1 cellular context compared by ENCODE assay signal in the genomic region with DNA sequence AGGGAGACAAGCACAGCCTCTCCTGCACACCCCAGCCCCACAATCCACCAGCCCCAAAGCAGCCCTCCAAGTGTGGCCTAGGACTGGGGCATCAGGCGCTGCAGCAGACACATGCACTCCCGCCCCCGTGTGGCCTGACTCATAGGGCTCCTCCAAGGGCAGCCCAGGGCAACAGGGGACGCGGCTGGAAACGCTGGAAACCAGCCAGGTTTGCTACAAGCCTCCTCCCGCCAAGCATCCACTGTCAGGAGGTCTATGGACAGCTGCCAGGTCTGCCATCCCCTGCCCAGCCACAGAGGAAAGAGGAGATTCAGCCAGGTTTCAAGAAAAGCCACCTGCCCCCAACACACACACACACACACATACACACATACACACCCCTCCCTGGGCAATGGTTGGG.
TF ChIP-seq lines count a peak whose summit lies in the region.

No MANE protein-coding gene starts in this region.

TF ChIP-seq in HepG2, 621 proteins besides CTCF, POLR2A, EP300 and RAD21 (continued from another document and continues in another):
- TF ChIP-seq, protein P1, sequence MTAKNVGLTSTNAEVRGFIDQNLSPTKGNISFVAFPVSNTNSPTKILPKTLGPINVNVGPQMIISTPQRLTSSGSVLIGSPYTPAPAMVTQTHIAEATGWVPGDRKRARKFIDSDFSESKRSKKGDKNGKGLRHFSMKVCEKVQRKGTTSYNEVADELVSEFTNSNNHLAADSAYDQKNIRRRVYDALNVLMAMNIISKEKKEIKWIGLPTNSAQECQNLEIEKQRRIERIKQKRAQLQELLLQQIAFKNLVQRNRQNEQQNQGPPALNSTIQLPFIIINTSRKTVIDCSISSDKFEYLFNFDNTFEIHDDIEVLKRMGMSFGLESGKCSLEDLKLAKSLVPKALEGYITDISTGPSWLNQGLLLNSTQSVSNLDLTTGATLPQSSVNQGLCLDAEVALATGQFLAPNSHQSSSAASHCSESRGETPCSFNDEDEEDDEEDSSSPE (CRISPR knock-in tag; IDR thresholded peaks at IDR 0.05) = no peak
- TF ChIP-seq KLF11 (CRISPR knock-in tag; IDR thresholded peaks at IDR 0.05) (no peak), ZNF530 (CRISPR knock-in tag; IDR thresholded peaks at IDR 0.05; ENCODE audit: low read depth) (no peak), RNF2 (conservative IDR thresholded peaks at IDR 0.05; ENCODE audit: low read depth) (no peak), KDM1A (CRISPR knock-in tag; IDR thresholded peaks at IDR 0.05) (no peak), FOXK2 (IDR thresholded peaks at IDR 0.05) (no peak), STAG1 (CRISPR knock-in tag; IDR thresholded peaks at IDR 0.05) (peak; percentile 71), POGZ (CRISPR knock-in tag; IDR thresholded peaks at IDR 0.05) (no peak), ZNF614 (CRISPR knock-in tag; IDR thresholded peaks at IDR 0.05; ENCODE audit: borderline replicate concordance) (no peak), TOPORS (CRISPR knock-in tag; IDR thresholded peaks at IDR 0.05) (no peak), SATB2 (CRISPR knock-in tag; IDR thresholded peaks at IDR 0.05) (no peak), ZFP36L1 (CRISPR knock-in tag; IDR thresholded peaks at IDR 0.05) (0 out of 2 replicates have a peak, but pooled peaks have one; percentile 47), JARID2 (CRISPR knock-in tag; IDR thresholded peaks at IDR 0.05; ENCODE audit: insufficient replicate concordance) (no peak), KLF13 (CRISPR knock-in tag; IDR thresholded peaks at IDR 0.05) (no peak), ATF1 (CRISPR knock-in tag; IDR thresholded peaks at IDR 0.05) (no peak), ZNF644 (CRISPR knock-in tag; IDR thresholded peaks at IDR 0.05; ENCODE audit: low read depth) (no peak), RFX3 (CRISPR knock-in tag; IDR thresholded peaks at IDR 0.05) (peak; percentile 76), DNMT3B (CRISPR knock-in tag; conservative IDR thresholded peaks at IDR 0.05) (no peak), ATF7-NPFF (CRISPR knock-in tag; IDR thresholded peaks at IDR 0.05; ENCODE audit: low read depth) (no peak), ZMYM3 (CRISPR knock-in tag; IDR thresholded peaks at IDR 0.05) (0 out of 2 replicates have a peak, but pooled peaks have one; percentile 41), YEATS2 (CRISPR knock-in tag; IDR thresholded peaks at IDR 0.05; ENCODE audit: borderline replicate concordance) (no peak; the same call in 1 of the 2 replicates), CAMTA2 (CRISPR knock-in tag; IDR thresholded peaks at IDR 0.05; ENCODE audit: borderline replicate concordance) (no peak), FOXJ3 (CRISPR knock-in tag; IDR thresholded peaks at IDR 0.05; ENCODE audit: borderline replicate concordance) (no peak), TOE1 (CRISPR knock-in tag; IDR thresholded peaks at IDR 0.05) (no peak), GTF3A (CRISPR knock-in tag; conservative IDR thresholded peaks at IDR 0.05) (0 out of 2 replicates have a peak, but pooled peaks have one; percentile 77), CCAR2 (optimal IDR thresholded peaks at IDR 0.05; ENCODE audit: low read depth, low read length) (no peak), ZNF790 (CRISPR knock-in tag; IDR thresholded peaks at IDR 0.05; ENCODE audit: borderline replicate concordance) (no peak), CCDC6 (CRISPR knock-in tag; IDR thresholded peaks at IDR 0.05) (peak; percentile 70; the same call in 1 of the 2 replicates), SSRP1 (CRISPR knock-in tag; IDR thresholded peaks at IDR 0.05) (0 out of 2 replicates have a peak, but pooled peaks have one; percentile 51), ZNF562 (CRISPR knock-in tag; IDR thresholded peaks at IDR 0.05; ENCODE audit: borderline replicate concordance) (no peak), HDAC1 (CRISPR knock-in tag; IDR thresholded peaks at IDR 0.05) (no peak; the same call in 1 of the 2 replicates), FLYWCH1 (CRISPR knock-in tag; IDR thresholded peaks at IDR 0.05) (no peak), NONO (IDR thresholded peaks at IDR 0.05) (no peak), NONO (CRISPR knock-in tag; conservative IDR thresholded peaks at IDR 0.05) (peak; percentile 57; the same call in 1 of the 2 replicates)
- TF ChIP-seq, protein P2, sequence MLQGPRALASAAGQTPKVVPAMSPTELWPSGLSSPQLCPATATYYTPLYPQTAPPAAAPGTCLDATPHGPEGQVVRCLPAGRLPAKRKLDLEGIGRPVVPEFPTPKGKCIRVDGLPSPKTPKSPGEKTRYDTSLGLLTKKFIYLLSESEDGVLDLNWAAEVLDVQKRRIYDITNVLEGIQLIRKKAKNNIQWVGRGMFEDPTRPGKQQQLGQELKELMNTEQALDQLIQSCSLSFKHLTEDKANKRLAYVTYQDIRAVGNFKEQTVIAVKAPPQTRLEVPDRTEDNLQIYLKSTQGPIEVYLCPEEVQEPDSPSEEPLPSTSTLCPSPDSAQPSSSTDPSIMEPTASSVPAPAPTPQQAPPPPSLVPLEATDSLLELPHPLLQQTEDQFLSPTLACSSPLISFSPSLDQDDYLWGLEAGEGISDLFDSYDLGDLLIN (CRISPR knock-in tag; IDR thresholded peaks at IDR 0.05; ENCODE audit: borderline replicate concordance) = no peak
- TF ChIP-seq, protein P3, sequence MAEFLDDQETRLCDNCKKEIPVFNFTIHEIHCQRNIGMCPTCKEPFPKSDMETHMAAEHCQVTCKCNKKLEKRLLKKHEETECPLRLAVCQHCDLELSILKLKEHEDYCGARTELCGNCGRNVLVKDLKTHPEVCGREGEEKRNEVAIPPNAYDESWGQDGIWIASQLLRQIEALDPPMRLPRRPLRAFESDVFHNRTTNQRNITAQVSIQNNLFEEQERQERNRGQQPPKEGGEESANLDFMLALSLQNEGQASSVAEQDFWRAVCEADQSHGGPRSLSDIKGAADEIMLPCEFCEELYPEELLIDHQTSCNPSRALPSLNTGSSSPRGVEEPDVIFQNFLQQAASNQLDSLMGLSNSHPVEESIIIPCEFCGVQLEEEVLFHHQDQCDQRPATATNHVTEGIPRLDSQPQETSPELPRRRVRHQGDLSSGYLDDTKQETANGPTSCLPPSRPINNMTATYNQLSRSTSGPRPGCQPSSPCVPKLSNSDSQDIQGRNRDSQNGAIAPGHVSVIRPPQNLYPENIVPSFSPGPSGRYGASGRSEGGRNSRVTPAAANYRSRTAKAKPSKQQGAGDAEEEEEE (CRISPR knock-in tag; IDR thresholded peaks at IDR 0.05; ENCODE audit: borderline replicate concordance) = no peak
- TF ChIP-seq, protein P4, sequence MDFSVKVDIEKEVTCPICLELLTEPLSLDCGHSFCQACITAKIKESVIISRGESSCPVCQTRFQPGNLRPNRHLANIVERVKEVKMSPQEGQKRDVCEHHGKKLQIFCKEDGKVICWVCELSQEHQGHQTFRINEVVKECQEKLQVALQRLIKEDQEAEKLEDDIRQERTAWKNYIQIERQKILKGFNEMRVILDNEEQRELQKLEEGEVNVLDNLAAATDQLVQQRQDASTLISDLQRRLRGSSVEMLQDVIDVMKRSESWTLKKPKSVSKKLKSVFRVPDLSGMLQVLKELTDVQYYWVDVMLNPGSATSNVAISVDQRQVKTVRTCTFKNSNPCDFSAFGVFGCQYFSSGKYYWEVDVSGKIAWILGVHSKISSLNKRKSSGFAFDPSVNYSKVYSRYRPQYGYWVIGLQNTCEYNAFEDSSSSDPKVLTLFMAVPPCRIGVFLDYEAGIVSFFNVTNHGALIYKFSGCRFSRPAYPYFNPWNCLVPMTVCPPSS (IDR thresholded peaks at IDR 0.05) = no peak
- TF ChIP-seq, protein P5, sequence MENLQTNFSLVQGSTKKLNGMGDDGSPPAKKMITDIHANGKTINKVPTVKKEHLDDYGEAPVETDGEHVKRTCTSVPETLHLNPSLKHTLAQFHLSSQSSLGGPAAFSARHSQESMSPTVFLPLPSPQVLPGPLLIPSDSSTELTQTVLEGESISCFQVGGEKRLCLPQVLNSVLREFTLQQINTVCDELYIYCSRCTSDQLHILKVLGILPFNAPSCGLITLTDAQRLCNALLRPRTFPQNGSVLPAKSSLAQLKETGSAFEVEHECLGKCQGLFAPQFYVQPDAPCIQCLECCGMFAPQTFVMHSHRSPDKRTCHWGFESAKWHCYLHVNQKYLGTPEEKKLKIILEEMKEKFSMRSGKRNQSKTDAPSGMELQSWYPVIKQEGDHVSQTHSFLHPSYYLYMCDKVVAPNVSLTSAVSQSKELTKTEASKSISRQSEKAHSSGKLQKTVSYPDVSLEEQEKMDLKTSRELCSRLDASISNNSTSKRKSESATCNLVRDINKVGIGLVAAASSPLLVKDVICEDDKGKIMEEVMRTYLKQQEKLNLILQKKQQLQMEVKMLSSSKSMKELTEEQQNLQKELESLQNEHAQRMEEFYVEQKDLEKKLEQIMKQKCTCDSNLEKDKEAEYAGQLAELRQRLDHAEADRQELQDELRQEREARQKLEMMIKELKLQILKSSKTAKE (CRISPR knock-in tag; IDR thresholded peaks at IDR 0.05; ENCODE audit: borderline replicate concordance) = no peak
- TF ChIP-seq, protein P6, sequence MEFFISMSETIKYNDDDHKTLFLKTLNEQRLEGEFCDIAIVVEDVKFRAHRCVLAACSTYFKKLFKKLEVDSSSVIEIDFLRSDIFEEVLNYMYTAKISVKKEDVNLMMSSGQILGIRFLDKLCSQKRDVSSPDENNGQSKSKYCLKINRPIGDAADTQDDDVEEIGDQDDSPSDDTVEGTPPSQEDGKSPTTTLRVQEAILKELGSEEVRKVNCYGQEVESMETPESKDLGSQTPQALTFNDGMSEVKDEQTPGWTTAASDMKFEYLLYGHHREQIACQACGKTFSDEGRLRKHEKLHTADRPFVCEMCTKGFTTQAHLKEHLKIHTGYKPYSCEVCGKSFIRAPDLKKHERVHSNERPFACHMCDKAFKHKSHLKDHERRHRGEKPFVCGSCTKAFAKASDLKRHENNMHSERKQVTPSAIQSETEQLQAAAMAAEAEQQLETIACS (CRISPR knock-in tag; IDR thresholded peaks at IDR 0.05) = no peak
- TF ChIP-seq, protein P7, sequence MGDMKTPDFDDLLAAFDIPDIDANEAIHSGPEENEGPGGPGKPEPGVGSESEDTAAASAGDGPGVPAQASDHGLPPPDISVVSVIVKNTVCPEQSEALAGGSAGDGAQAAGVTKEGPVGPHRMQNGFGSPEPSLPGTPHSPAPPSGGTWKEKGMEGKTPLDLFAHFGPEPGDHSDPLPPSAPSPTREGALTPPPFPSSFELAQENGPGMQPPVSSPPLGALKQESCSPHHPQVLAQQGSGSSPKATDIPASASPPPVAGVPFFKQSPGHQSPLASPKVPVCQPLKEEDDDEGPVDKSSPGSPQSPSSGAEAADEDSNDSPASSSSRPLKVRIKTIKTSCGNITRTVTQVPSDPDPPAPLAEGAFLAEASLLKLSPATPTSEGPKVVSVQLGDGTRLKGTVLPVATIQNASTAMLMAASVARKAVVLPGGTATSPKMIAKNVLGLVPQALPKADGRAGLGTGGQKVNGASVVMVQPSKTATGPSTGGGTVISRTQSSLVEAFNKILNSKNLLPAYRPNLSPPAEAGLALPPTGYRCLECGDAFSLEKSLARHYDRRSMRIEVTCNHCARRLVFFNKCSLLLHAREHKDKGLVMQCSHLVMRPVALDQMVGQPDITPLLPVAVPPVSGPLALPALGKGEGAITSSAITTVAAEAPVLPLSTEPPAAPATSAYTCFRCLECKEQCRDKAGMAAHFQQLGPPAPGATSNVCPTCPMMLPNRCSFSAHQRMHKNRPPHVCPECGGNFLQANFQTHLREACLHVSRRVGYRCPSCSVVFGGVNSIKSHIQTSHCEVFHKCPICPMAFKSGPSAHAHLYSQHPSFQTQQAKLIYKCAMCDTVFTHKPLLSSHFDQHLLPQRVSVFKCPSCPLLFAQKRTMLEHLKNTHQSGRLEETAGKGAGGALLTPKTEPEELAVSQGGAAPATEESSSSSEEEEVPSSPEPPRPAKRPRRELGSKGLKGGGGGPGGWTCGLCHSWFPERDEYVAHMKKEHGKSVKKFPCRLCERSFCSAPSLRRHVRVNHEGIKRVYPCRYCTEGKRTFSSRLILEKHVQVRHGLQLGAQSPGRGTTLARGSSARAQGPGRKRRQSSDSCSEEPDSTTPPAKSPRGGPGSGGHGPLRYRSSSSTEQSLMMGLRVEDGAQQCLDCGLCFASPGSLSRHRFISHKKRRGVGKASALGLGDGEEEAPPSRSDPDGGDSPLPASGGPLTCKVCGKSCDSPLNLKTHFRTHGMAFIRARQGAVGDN (CRISPR knock-in tag; IDR thresholded peaks at IDR 0.05) = peak; percentile 76
- TF ChIP-seq, protein P8, sequence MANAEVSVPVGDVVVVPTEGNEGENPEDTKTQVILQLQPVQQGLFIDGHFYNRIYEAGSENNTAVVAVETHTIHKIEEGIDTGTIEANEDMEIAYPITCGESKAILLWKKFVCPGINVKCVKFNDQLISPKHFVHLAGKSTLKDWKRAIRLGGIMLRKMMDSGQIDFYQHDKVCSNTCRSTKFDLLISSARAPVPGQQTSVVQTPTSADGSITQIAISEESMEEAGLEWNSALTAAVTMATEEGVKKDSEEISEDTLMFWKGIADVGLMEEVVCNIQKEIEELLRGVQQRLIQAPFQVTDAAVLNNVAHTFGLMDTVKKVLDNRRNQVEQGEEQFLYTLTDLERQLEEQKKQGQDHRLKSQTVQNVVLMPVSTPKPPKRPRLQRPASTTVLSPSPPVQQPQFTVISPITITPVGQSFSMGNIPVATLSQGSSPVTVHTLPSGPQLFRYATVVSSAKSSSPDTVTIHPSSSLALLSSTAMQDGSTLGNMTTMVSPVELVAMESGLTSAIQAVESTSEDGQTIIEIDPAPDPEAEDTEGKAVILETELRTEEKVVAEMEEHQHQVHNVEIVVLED (CRISPR knock-in tag; IDR thresholded peaks at IDR 0.05; ENCODE audit: borderline replicate concordance) = no peak
- TF ChIP-seq, protein P9, sequence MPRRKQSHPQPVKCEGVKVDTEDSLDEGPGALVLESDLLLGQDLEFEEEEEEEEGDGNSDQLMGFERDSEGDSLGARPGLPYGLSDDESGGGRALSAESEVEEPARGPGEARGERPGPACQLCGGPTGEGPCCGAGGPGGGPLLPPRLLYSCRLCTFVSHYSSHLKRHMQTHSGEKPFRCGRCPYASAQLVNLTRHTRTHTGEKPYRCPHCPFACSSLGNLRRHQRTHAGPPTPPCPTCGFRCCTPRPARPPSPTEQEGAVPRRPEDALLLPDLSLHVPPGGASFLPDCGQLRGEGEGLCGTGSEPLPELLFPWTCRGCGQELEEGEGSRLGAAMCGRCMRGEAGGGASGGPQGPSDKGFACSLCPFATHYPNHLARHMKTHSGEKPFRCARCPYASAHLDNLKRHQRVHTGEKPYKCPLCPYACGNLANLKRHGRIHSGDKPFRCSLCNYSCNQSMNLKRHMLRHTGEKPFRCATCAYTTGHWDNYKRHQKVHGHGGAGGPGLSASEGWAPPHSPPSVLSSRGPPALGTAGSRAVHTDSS (CRISPR knock-in tag; conservative IDR thresholded peaks at IDR 0.05) = no peak
- TF ChIP-seq, protein P10, sequence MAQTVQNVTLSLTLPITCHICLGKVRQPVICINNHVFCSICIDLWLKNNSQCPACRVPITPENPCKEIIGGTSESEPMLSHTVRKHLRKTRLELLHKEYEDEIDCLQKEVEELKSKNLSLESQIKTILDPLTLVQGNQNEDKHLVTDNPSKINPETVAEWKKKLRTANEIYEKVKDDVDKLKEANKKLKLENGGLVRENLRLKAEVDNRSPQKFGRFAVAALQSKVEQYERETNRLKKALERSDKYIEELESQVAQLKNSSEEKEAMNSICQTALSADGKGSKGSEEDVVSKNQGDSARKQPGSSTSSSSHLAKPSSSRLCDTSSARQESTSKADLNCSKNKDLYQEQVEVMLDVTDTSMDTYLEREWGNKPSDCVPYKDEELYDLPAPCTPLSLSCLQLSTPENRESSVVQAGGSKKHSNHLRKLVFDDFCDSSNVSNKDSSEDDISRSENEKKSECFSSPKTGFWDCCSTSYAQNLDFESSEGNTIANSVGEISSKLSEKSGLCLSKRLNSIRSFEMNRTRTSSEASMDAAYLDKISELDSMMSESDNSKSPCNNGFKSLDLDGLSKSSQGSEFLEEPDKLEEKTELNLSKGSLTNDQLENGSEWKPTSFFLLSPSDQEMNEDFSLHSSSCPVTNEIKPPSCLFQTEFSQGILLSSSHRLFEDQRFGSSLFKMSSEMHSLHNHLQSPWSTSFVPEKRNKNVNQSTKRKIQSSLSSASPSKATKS (CRISPR knock-in tag; IDR thresholded peaks at IDR 0.05) = no peak
- TF ChIP-seq, protein P11, sequence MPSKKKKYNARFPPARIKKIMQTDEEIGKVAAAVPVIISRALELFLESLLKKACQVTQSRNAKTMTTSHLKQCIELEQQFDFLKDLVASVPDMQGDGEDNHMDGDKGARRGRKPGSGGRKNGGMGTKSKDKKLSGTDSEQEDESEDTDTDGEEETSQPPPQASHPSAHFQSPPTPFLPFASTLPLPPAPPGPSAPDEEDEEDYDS (CRISPR knock-in tag; IDR thresholded peaks at IDR 0.05) = no peak
